23 cellular contexts compared by ENCODE assay signal in genomic region chr13:43558312-43558711, GRCh38.
"Had no signal": no experiment of that assay in that cellular context is flagged by ENCODE, and none has a peak within 500 bp of the region (broad histone marks: within the 10 kb centered on the region; RNA-seq: fewer than 3 reads in every experiment).

No MANE protein-coding gene starts in this region.

- H3K4me1 ChIP-seq: SJSA1 had no signal

- H3K4me3 ChIP-seq: cardiac muscle cell, SJSA1 had no signal

- H3K4me1 Mint-ChIP-seq: activated B cell treated with CpG ODN at 0.5 μM for 24 hours; activated CD4-positive, alpha-beta T cell treated with anti-CD3 and anti-CD28 coated beads, Interleukin-2, amount 10 ng/mL, durations not matched to agents 24 days and 14 days had no signal

- H3K4me3 Mint-ChIP-seq: activated B cell treated with CpG ODN at 0.5 μM for 24 hours; activated CD4-positive, alpha-beta T cell treated with anti-CD3 and anti-CD28 coated beads, Interleukin-2, amount 10 ng/mL, durations not matched to agents 24 days and 14 days; activated T-cell treated with anti-CD3 and anti-CD28 coated beads, Interleukin-2, amount 50 U/mL, for 4 hours; T-helper 1 cell treated with Interleukin-12 subunit alpha and Interleukin-12 subunit beta and Interleukin-4 antibody, amounts not matched to agents 30 μg/mL and 1 μg/mL, for 36 hours had no signal

- H3K27ac Mint-ChIP-seq: activated B cell treated with CpG ODN at 0.5 μM for 24 hours; activated CD4-positive, alpha-beta T cell treated with anti-CD3 and anti-CD28 coated beads, Interleukin-2, amount 10 ng/mL, durations not matched to agents 24 days and 14 days; activated naive CD4-positive, alpha-beta T cell treated with anti-CD3 and anti-CD28 coated beads, Interleukin-2, amount 50 U/mL, for 72 hours; T-helper 1 cell treated with Interleukin-12 subunit alpha and Interleukin-12 subunit beta and Interleukin-4 antibody, amounts not matched to agents 30 μg/mL and 1 μg/mL, for 36 hours had no signal

- H3K36me3 ChIP-seq: brain microvascular endothelial cell, cardiac muscle cell, SJSA1 had no signal

- H3K36me3 Mint-ChIP-seq: activated naive CD4-positive, alpha-beta T cell treated with anti-CD3 and anti-CD28 coated beads, Interleukin-2, amount 50 U/mL, for 72 hours had no signal

- H3K9me3 Mint-ChIP-seq: activated B cell treated with CpG ODN at 0.5 μM for 24 hours; activated CD4-positive, alpha-beta T cell treated with anti-CD3 and anti-CD28 coated beads, Interleukin-2, amount 10 ng/mL, durations not matched to agents 24 days and 14 days; activated naive CD4-positive, alpha-beta T cell treated with anti-CD3 and anti-CD28 coated beads, Interleukin-2, amount 50 U/mL, for 72 hours; activated T-cell treated with anti-CD3 and anti-CD28 coated beads, Interleukin-2, amount 50 U/mL, for 4 hours; T-helper 1 cell treated with Interleukin-12 subunit alpha and Interleukin-12 subunit beta and Interleukin-4 antibody, amounts not matched to agents 30 μg/mL and 1 μg/mL, for 36 hours had no signal

- H3K27me3 ChIP-seq: brain microvascular endothelial cell, cardiac muscle cell, SJSA1 had no signal

- DNase-seq: activated B cell treated with CpG ODN at 0.5 μM for 24 hours; activated CD4-positive, alpha-beta T cell treated with anti-CD3 and anti-CD28 coated beads for 1 hour; activated CD4-positive, alpha-beta T cell treated with anti-CD3 and anti-CD28 coated beads, Interleukin-2, amount 10 ng/mL, durations not matched to agents 24 days and 14 days; activated CD4-positive, alpha-beta T cell treated with anti-CD3 and anti-CD28 coated beads, Interleukin-2, amount 50 U/mL, for 48 hours; activated CD8-positive, alpha-beta memory T cell treated with anti-CD3 and anti-CD28 coated beads for 24 hours; activated effector memory CD4-positive, alpha-beta T cell treated with anti-CD3 and anti-CD28 coated beads, Interleukin-2, amount 50 U/mL, for 16 hours; activated naive CD4-positive, alpha-beta T cell treated with Interleukin-2 at 50 U/mL for 16 hours; activated T-cell treated with anti-CD3 and anti-CD28 coated beads, Interleukin-2, amount 50 U/mL, for 4 hours; brain microvascular endothelial cell; IMR-90; Kasumi-1; KBM-7; NCI-H1048; NCI-H2029; NCI-H2107; NCI-H2171 treated with DMSO at 0.1 percent for 48 hours; NCI-H226; NCI-H526; NCI-H82 had no signal

- H3K9me3 ChIP-seq: SJSA1 had no signal

- ATAC-seq: activated naive CD4-positive, alpha-beta T cell treated with anti-CD3 and anti-CD28 coated beads, Interleukin-2, amount 50 U/mL, for 72 hours; activated T-cell treated with anti-CD3 and anti-CD28 coated beads, Interleukin-2, amount 50 U/mL, for 4 hours had no signal

- H3K27ac ChIP-seq: brain microvascular endothelial cell, cardiac muscle cell, SJSA1 had no signal

- H3K27me3 Mint-ChIP-seq: activated B cell treated with CpG ODN at 0.5 μM for 24 hours had no signal
